Comparison of ENCODE assay signal across 11 cellular contexts in the genomic region with DNA sequence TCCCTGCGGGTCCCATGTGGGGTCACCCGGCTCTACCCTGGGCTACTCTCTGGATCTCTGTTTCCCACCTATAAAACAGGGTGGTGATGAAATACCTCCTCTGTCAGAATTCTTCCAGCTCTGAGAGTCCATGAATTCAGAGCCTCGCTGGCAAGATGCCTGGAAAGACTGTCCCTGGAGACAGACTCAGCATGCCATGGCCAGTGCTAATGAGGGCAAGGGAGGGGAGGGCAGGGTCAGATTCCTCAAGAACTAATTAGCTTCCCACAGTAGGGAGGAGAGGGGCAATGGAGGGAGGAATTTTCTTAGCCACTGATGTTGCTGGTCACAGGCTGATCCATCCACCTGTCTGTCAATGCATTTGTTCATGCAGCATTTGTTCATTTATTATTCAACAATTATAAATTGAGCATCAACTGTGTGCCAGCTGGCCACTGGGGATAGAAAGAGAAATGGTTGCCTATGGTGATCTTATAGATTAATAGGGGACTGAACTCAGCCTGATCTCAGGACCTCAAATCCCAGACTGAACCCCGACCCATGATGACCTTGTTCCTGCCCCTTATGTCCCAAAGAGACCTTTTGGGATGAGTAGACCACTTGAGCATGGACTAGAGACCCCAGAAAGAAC. TPM values are rescaled to one million over a fixed set of nuclear protein-coding genes. Genes with fewer than 3 reads are reported as not detected.
DNase-seq lines count a peak whose midpoint lies in the region; FAIRE-seq and TF ChIP-seq lines count a peak whose summit lies in the region.
"Had no signal": no experiment of that assay in that cellular context is flagged by ENCODE, and none has a peak within 500 bp of the region (broad histone marks: within the 10 kb centered on the region; RNA-seq: fewer than 3 reads in every experiment).

No MANE protein-coding gene starts in this region.

- no peak overlapping the region for H2AFZ ChIP-seq in neural progenitor cell (replicated peaks)

- H3K27ac ChIP-seq in esophagus squamous epithelium (peak overlapping the region; percentile 1 to 84 (median 77)), neural progenitor cell (peak overlapping the region; percentile 56)

- no peaks in the 10 kb centered on the region for H3K9me3 ChIP-seq in esophagus squamous epithelium
- H3K9me3 ChIP-seq in neural progenitor cell (ENCODE audit: low read depth): no peaks in the 10 kb centered on the region
- H3K9me3 ChIP-seq: Caco-2 had no signal

- H3K79me2 ChIP-seq in neural progenitor cell (ENCODE audit: low read depth): no peaks in the 10 kb centered on the region

- FAIRE-seq in GM19239 (lab: Jason Lieb, UNC): no peak

- H3K4me1 ChIP-seq in esophagus squamous epithelium (peaks cover 26 to 78% (median 59%) of the 10 kb centered on the region in 3 donors), neural progenitor cell (peaks cover 49% of the 10 kb centered on the region)

- H3K27ac Mint-ChIP-seq in neural progenitor cell: no peak overlapping the region

- no peak for TF ChIP-seq POLR2A in esophagus squamous epithelium (IDR thresholded peaks at IDR 0.05)

- no peaks in the 10 kb centered on the region for H3K9me3 Mint-ChIP-seq in neural progenitor cell

- 45 to 83% methylated on average over 1 to 4 of the region's 4 CpGs for WGBS in esophagus squamous epithelium, 2 donors

- no peak overlapping the region for H3K4me3 Mint-ChIP-seq in neural progenitor cell

- intact Hi-C loops in esophagus squamous epithelium (cut with DNase I): no loop called here

- no peak overlapping the region for H3K4me3 ChIP-seq in esophagus squamous epithelium
- no peak overlapping the region for H3K4me3 ChIP-seq in neural progenitor cell

- no peak overlapping the region for H3K9ac ChIP-seq in neural progenitor cell

- H3K27me3 ChIP-seq in esophagus squamous epithelium (no peaks in the 10 kb centered on the region), neural progenitor cell (no peaks in the 10 kb centered on the region)

- in situ Hi-C loops in GM13977 (cut with MboI; ENCODE audit: low pct_unique_long_range_greater_than_20kb, low sequenced_read_pairs, unreplicated experiment): loop anchor here (10.0 kb wide), 1 partner anchor 80 kb away; no protein-coding TSS in a partner anchor

- TF ChIP-seq CTCF in AG09319 (IDR thresholded peaks at IDR 0.05; ENCODE audit: low read depth, low read length) (no peak), esophagus squamous epithelium (IDR thresholded peaks at IDR 0.05) (no peak), neural progenitor cell (IDR thresholded peaks at IDR 0.05) (no peak), GM13977 (IDR thresholded peaks at IDR 0.05; ENCODE audit: extremely low read depth, insufficient read depth, missing control alignments) (no peak)

- H3K4me2 ChIP-seq in neural progenitor cell: peak overlapping the region; percentile 63

- H3K27me3 Mint-ChIP-seq in neural progenitor cell (ENCODE audit: insufficient read depth, low read depth): peaks cover 11% of the 10 kb centered on the region

- peaks cover 54% of the 10 kb centered on the region for H3K4me1 Mint-ChIP-seq in neural progenitor cell

- DNase-seq in AG09319 (ENCODE audit: extremely low read depth, low read depth): peak; percentile 78
- peak; percentile 13 for DNase-seq in NCI-H2171 (lab: John Stamatoyannopoulos, UW)
- DNase-seq in esophagus squamous epithelium (lab: John Stamatoyannopoulos, UW): no peak
- peak; percentile 86 for DNase-seq in neural progenitor cell (ENCODE audit: low spot score)
- no peak for DNase-seq in GM13977 (ENCODE audit: low spot score)
- DNase-seq in GM19239 (ENCODE audit: insufficient read length, low spot score): no peak
- no peak for DNase-seq in stimulated activated CD4-positive, alpha-beta T cell treated with anti-CD3 and anti-CD28 coated beads, Interleukin-4, amount 100 ng/mL, for 1 hour
- DNase-seq in NCI-H1436 treated with DMSO at 0.1 percent for 48 hours (lab: John Stamatoyannopoulos, UW): no peak
- DNase-seq: activated CD4-positive, alpha-beta T cell treated with anti-CD3 and anti-CD28 coated beads for 1 hour; Caco-2; Kasumi-1 had no signal

- H3K36me3 ChIP-seq in esophagus squamous epithelium (peaks cover 0 to 22% (median 18%) of the 10 kb centered on the region in 3 donors), neural progenitor cell (no peaks in the 10 kb centered on the region)

- H4K20me1 ChIP-seq in neural progenitor cell (ENCODE audit: low read depth): no peaks in the 10 kb centered on the region

- peaks cover 23% of the 10 kb centered on the region for H3F3A ChIP-seq in neural progenitor cell (ENCODE audit: low read depth)

- no peaks in the 10 kb centered on the region for H3K36me3 Mint-ChIP-seq in neural progenitor cell

RNA-seq across cellular contexts. Expression of gene SYNPO, which starts 4.7 kb away (rescaled TPM):
- total RNA-seq in esophagus squamous epithelium: 1 to 10 TPM; 2.5 to 8.8 (median 5.6) TPM
- 0.41 and 1.3 TPM in 2 replicates for total RNA-seq in neural progenitor cell (ENCODE audit: low replicate concordance)

RNA-seq across cellular contexts. Expression of gene MYOZ3, which starts 15.9 kb away (rescaled TPM):
- total RNA-seq in esophagus squamous epithelium (under 1 TPM in 1 of 4 donors, not detected in 3; under 0.01 TPM), neural progenitor cell (ENCODE audit: low replicate concordance) (0.43 and 0.90 TPM in 2 replicates)
- total RNA-seq: Caco-2 had no signal

RNA-seq across cellular contexts. Expression of gene RBM22, which starts 55.7 kb away (rescaled TPM):
- 10 to 100 TPM; 22.8 to 38.4 (median 28.8) TPM for total RNA-seq in esophagus squamous epithelium
- 46.1 and 52.4 TPM in 2 replicates for total RNA-seq in neural progenitor cell (ENCODE audit: low replicate concordance)

Comparison
In these comparisons a context has a peak if more than half of its experiments do, and no peak if none do; other contexts are left out.
1. DNase-seq: peak in AG09319 (single experiment), NCI-H2171 (single experiment) and neural progenitor cell (single experiment); none in esophagus squamous epithelium (single experiment), GM13977 (single experiment), GM19239 (single experiment), stimulated activated CD4-positive, alpha-beta T cell treated with anti-CD3 and anti-CD28 coated beads, Interleukin-4, amount 100 ng/mL, for 1 hour (single experiment) and NCI-H1436 treated with DMSO at 0.1 percent for 48 hours (single experiment).